Comparison of ENCODE assay signal across 8 cellular contexts in genomic region chr19:34096020-34096915, GRCh38.
DNase-seq lines count a peak whose midpoint lies in the region; TF ChIP-seq lines count a peak whose summit lies in the region.

No MANE protein-coding gene starts in this region.

- CTCF ChIA-PET in AG04450 (lab: Charles Lee), result interaction anchor here (0.5 to 4.3 kb wide), 43 partner anchors 10 to 873 kb away, joined by 3 to 127 read pairs (median 4); no protein-coding TSS in a partner anchor

- H3K27ac ChIP-seq in AG04450 (ENCODE audit: low read depth, low read length) (no peak overlapping the region), ascending aorta (no peak overlapping the region), spleen (peak overlapping the region in 3 of 8 donors; percentile 39 to 60 (median 50))

- H3K27me3 ChIP-seq in AG04450 (ENCODE audit: control insufficient read depth, insufficient read depth, low read length) (no peaks in the 10 kb centered on the region), ascending aorta (no peaks in the 10 kb centered on the region), spleen (replicated peaks in 1 of 7) (peaks cover 0 to 20% (median 0%) of the 10 kb centered on the region in 7 donors), MG63 (no peaks in the 10 kb centered on the region)

- TF ChIP-seq CTCF in AG04450 (IDR thresholded peaks at IDR 0.05; ENCODE audit: low read depth, low read length) (peak; percentile 57), GM20000 (IDR thresholded peaks at IDR 0.05; ENCODE audit: extremely low read depth, missing control alignments) (peak; percentile 40), ascending aorta (IDR thresholded peaks at IDR 0.05) (peak in 2 of 3 experiments; percentile 33 to 47), spleen (IDR thresholded peaks at IDR 0.05 in 8 of 11, conservative IDR thresholded peaks at IDR 0.05 in 3 of 11) (peak; percentile 20 to 73 (median 62))

- intact Hi-C loops in ascending aorta (cut with DNase I), result loop anchor here (1.0 kb wide), 1 partner anchor 318 kb away; no protein-coding TSS in a partner anchor
- intact Hi-C loops in spleen (cut with DNase I; ENCODE audit: low total_unique reads), result loop anchor here (5.0 kb wide), 2 partner anchors 54 to 319 kb away; no protein-coding TSS in a partner anchor

- WGBS in spleen, 5 donors, result 20 to 27% (median 24%) methylated on average over 14 of the region's 14 CpGs

- H3K4me3 ChIP-seq in AG04450 (ENCODE audit: low read depth, low read length) (no peak overlapping the region), ascending aorta (no peak overlapping the region), spleen (no peak overlapping the region), MG63 (no peak overlapping the region)

- H3K4me1 ChIP-seq in ascending aorta (no peaks in the 10 kb centered on the region), spleen (peaks cover 0 to 9% (median 0%) of the 10 kb centered on the region in 6 donors)

- POLR2A ChIA-PET in AG04450 (lab: Yijun Ruan, JAX), result no interaction called here

- DNase-seq in AG04450 (ENCODE audit: low read depth, low spot score) (peak; percentile 11), GM20000 (ENCODE audit: low spot score) (peak; percentile 30), NCI-H2227 treated with DMSO at 0.1 percent for 48 hours (lab: John Stamatoyannopoulos, UW) (peak; percentile 90), ascending aorta (ENCODE audit: low spot score in 2 of 2) (no peak), hepatic stellate cell (ENCODE audit: low spot score) (peak; percentile 21), spleen (no peak), MG63 (no peak)
- DNase-seq in effector CD8-positive, alpha-beta T cell (lab: John Stamatoyannopoulos, UW), result no peak

- no peak for TF ChIP-seq POLR2A in spleen (IDR thresholded peaks at IDR 0.05)

- H3K36me3 ChIP-seq in ascending aorta, result no peaks in the 10 kb centered on the region
- H3K36me3 ChIP-seq in spleen, result no peaks in the 10 kb centered on the region
- no peaks in the 10 kb centered on the region for H3K36me3 ChIP-seq in MG63

- no peaks in the 10 kb centered on the region for H3K9me3 ChIP-seq in AG04450 (ENCODE audit: control insufficient read depth, insufficient read depth, low read length)
- H3K9me3 ChIP-seq in ascending aorta, result no peaks in the 10 kb centered on the region
- no peaks in the 10 kb centered on the region for H3K9me3 ChIP-seq in spleen
- H3K9me3 ChIP-seq in MG63, result no peaks in the 10 kb centered on the region

Comparison
In these comparisons a context has a peak if more than half of its experiments do, and no peak if none do; other contexts are left out.
1. DNase-seq: peak in AG04450 (single experiment), GM20000 (single experiment), NCI-H2227 treated with DMSO at 0.1 percent for 48 hours (single experiment) and hepatic stellate cell (single experiment); none in ascending aorta (0 of 2), spleen (single experiment), effector CD8-positive, alpha-beta T cell (single experiment) and MG63 (single experiment).
2. Peak in every context shown above with its lines, with median percentiles within 50 percentile points of each other: CTCF ChIP-seq.